In the genomic region with DNA sequence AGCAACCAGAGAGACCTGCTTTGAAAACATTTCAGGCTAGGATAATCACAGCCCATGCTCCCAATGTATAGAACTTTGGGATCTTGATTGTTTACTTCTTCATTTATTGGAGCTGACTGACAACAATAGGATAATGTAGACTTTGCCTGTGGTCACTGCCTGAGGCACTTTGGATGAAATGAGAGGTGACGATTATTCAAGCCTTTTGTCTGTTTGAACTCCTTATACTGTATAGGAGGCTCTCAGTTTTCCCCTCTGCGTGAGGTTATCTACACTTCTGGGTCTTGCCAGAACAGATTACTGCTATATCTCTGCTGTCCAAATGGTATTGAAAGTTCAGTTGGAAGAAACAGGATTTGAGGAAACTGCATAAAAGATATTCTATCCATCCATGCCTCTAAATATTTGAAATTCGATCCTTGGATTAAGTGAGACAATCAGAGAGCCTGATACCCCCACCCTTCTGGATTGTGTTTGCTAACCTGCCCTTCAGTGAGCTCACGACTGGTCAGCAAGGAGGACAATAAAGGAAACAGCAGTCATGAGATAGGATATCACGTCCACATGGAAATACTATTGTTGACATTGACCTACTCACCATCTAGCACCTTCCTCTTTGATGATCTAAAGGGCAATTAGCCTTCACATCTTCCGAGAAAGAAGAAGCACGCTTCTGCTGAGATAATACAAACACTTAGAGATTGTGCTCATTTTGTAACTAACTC, we compare ENCODE assay signal across 25 cellular contexts.
DNase-seq lines count a peak whose midpoint lies in the region; FAIRE-seq and TF ChIP-seq lines count a peak whose summit lies in the region.
"Had no signal": no experiment of that assay in that cellular context is flagged by ENCODE, and none has a peak within 500 bp of the region (broad histone marks: within the 10 kb centered on the region; RNA-seq: fewer than 3 reads in every experiment).

No MANE protein-coding gene starts in this region.

- no peak for TF ChIP-seq CTCF in 22Rv1 (IDR thresholded peaks at IDR 0.05)
- no peak for TF ChIP-seq CTCF in bronchial epithelial cell (IDR thresholded peaks at IDR 0.05; ENCODE audit: insufficient read depth, low read length, severe bottlenecking)

- FAIRE-seq in bronchial epithelial cell (lab: Jason Lieb, UNC) (peak; percentile 89), frontal cortex (lab: Jason Lieb, UNC) (no peak)

- H3K27ac ChIP-seq in 22Rv1 = peak overlapping the region; percentile 58
- H3K27ac ChIP-seq: breast epithelium, ovary, suprapubic skin had no signal

- intact Hi-C loops in posterior cingulate gyrus (cut with DNase I) = no loop called here

- no peaks in the 10 kb centered on the region for H3K36me3 ChIP-seq in bronchial epithelial cell (ENCODE audit: control insufficient read depth, insufficient read depth, low read length)
- H3K36me3 ChIP-seq: breast epithelium, ovary had no signal

- DNase-seq in DMS53 (lab: John Stamatoyannopoulos, UW) = peak; percentile 28
- no peak for DNase-seq in DMS53 treated with DMSO at 0.1 percent for 48 hours (lab: John Stamatoyannopoulos, UW; ENCODE audit: unreplicated experiment)
- DNase-seq in NCI-H748 (lab: John Stamatoyannopoulos, UW; ENCODE audit: unreplicated experiment) = peak; percentile 67
- no peak for DNase-seq in bronchial epithelial cell (ENCODE audit: low read depth)
- DNase-seq in stimulated activated CD4-positive, alpha-beta T cell treated with anti-CD3 and anti-CD28 coated beads, Interleukin-4, amount 100 ng/mL, for 24 hours = no peak
- DNase-seq in posterior cingulate gyrus = no peak
- DNase-seq in frontal cortex (ENCODE audit: low spot score in 2 of 2) = no peak
- DNase-seq: 8988T; activated gamma-delta T cell; activated naive CD8-positive, alpha-beta T cell treated with anti-CD3 and anti-CD28 coated beads for 36 hours; activated T-cell treated with anti-CD3 and anti-CD28 coated beads, Interleukin-2, amount 50 U/mL, for 1 hour; anterior cingulate cortex; hippocampal formation; immature natural killer cell; left colon; NCI-H1092; NCI-H1694 treated with DMSO at 0.1 percent for 48 hours; NCI-H226; nephron progenitor cell; ovary; SK-N-SH; stimulated activated naive B cell treated with anti-CD40 and anti-IgM and Interleukin-4, amounts not matched to agents 10 μg/mL and 1 μg/mL and 100 μg/mL, for 72 hours had no signal

- H3K27me3 ChIP-seq in bronchial epithelial cell (ENCODE audit: control insufficient read depth, insufficient read depth, low read length) = no peaks in the 10 kb centered on the region
- H3K27me3 ChIP-seq: breast epithelium, ovary, suprapubic skin had no signal

- no peak overlapping the region for H3K4me3 ChIP-seq in bronchial epithelial cell (ENCODE audit: low read depth, low read length)
- H3K4me3 ChIP-seq: breast epithelium, ovary, suprapubic skin had no signal

Comparison
In these comparisons a context has a peak if more than half of its experiments do, and no peak if none do; other contexts are left out.
1. DNase-seq: peak in DMS53 (single experiment) and NCI-H748 (single experiment); none in DMS53 treated with DMSO at 0.1 percent for 48 hours (single experiment), bronchial epithelial cell (single experiment), stimulated activated CD4-positive, alpha-beta T cell treated with anti-CD3 and anti-CD28 coated beads, Interleukin-4, amount 100 ng/mL, for 24 hours (single experiment), posterior cingulate gyrus (0 of 10) and frontal cortex (0 of 2).